ENCODE assay signal across 6 cellular contexts in genomic region chr5:181205402-181205734, GRCh38. TPM values are rescaled to one million over a fixed set of nuclear protein-coding genes. Genes with fewer than 3 reads are reported as not detected.
A peak's percentile ranks its signal among the peaks of the same experiment; 100 is the strongest.
DNase-seq lines count a peak whose midpoint lies in the region; ATAC-seq and TF ChIP-seq lines count a peak whose summit lies in the region.

No MANE protein-coding gene starts in this region.

- DNase-seq in Calu3 (no peak), GM19238 (ENCODE audit: insufficient read length, low spot score) (no peak), NCI-H2227 (lab: John Stamatoyannopoulos, UW; ENCODE audit: unreplicated experiment) (no peak)
- DNase-seq in activated naive CD8-positive, alpha-beta T cell treated with anti-CD3 and anti-CD28 coated beads, Interleukin-2, amount 10 ng/mL, durations not matched to agents 7 days and 5 days = no peak

- BruUV-seq in Calu3 (replicated peaks; lab: Mats Ljungman, UMichigan) = no TSS peak

- no peaks in the 10 kb centered on the region for H3K36me3 ChIP-seq in mucosa of rectum (ENCODE audit: control insufficient read depth in 2 of 2, insufficient read depth in 2 of 2, low read length in 2 of 2)

- H3K4me3 ChIP-seq in mucosa of rectum (ENCODE audit: low read length in 2 of 2) = peak overlapping the region; percentile 58 to 67

- H3K27ac ChIP-seq in mucosa of rectum (ENCODE audit: low read depth in 2 of 2, low read length in 2 of 2) = no peak overlapping the region

- peaks cover 17 to 33% of the 10 kb centered on the region in 2 donors for H3K4me1 ChIP-seq in mucosa of rectum (ENCODE audit: control insufficient read depth in 2 of 2, insufficient read depth in 2 of 2, low read length in 2 of 2)

- no peaks in the 10 kb centered on the region for H3K9me3 Mint-ChIP-seq in Calu3 (ENCODE audit: low read depth, unreplicated experiment)
- no peaks in the 10 kb centered on the region for H3K9me3 Mint-ChIP-seq in activated naive CD8-positive, alpha-beta T cell treated with anti-CD3 and anti-CD28 coated beads, Interleukin-2, amount 10 ng/mL, durations not matched to agents 7 days and 5 days

- H3K36me3 Mint-ChIP-seq in Calu3 (ENCODE audit: insufficient read depth, unreplicated experiment) = peaks cover 52% of the 10 kb centered on the region
- peaks cover 2% of the 10 kb centered on the region for H3K36me3 Mint-ChIP-seq in activated naive CD8-positive, alpha-beta T cell treated with anti-CD3 and anti-CD28 coated beads, Interleukin-2, amount 10 ng/mL, durations not matched to agents 7 days and 5 days

- H3K4me3 Mint-ChIP-seq in Calu3 (ENCODE audit: low read depth, unreplicated experiment) = peak overlapping the region; percentile 75
- H3K4me3 Mint-ChIP-seq in activated naive CD8-positive, alpha-beta T cell treated with anti-CD3 and anti-CD28 coated beads, Interleukin-2, amount 10 ng/mL, durations not matched to agents 7 days and 5 days = peak overlapping the region; percentile 86

- ATAC-seq in activated naive CD8-positive, alpha-beta T cell treated with anti-CD3 and anti-CD28 coated beads, Interleukin-2, amount 10 ng/mL, durations not matched to agents 7 days and 5 days (ENCODE audit: low read depth) = no peak
- ATAC-seq in GM19397 (IDR thresholded peaks at IDR 0.05; ENCODE audit: unreplicated experiment) = no peak

- CTCF ChIA-PET in Calu3 (lab: Charles Lee) = interaction anchor here (2.1 kb wide), 1 partner anchor 13 kb away, joined by 7 read pairs; no protein-coding TSS in a partner anchor

- POLR2A ChIA-PET in activated naive CD8-positive, alpha-beta T cell treated with anti-CD3 and anti-CD28 coated beads, Interleukin-2, amount 10 ng/mL, durations not matched to agents 7 days and 5 days (lab: Charles Lee) = interaction anchor here (0.8 to 6.5 kb wide), 7 partner anchors 11 to 56 kb away, joined by 3 to 131 read pairs (median 4); partner anchors contain the start of genes RACK1, TRIM41 and TRIM52

- H3K27me3 ChIP-seq in mucosa of rectum (ENCODE audit: control insufficient read depth in 2 of 2, insufficient read depth in 2 of 2, low read length in 2 of 2) = peaks cover 0 to 7% of the 10 kb centered on the region in 2 donors

- H3K4me1 Mint-ChIP-seq in Calu3 (ENCODE audit: low read depth, unreplicated experiment) = peaks cover 49% of the 10 kb centered on the region
- peaks cover 27% of the 10 kb centered on the region for H3K4me1 Mint-ChIP-seq in activated naive CD8-positive, alpha-beta T cell treated with anti-CD3 and anti-CD28 coated beads, Interleukin-2, amount 10 ng/mL, durations not matched to agents 7 days and 5 days

- peak overlapping the region; percentile 97 for H3K27ac Mint-ChIP-seq in Calu3 (ENCODE audit: unreplicated experiment)
- peak overlapping the region; percentile 87 for H3K27ac Mint-ChIP-seq in activated naive CD8-positive, alpha-beta T cell treated with anti-CD3 and anti-CD28 coated beads, Interleukin-2, amount 10 ng/mL, durations not matched to agents 7 days and 5 days

- no peak for TF ChIP-seq CTCF in Calu3 (IDR thresholded peaks at IDR 0.05; ENCODE audit: unreplicated experiment)

- no peak overlapping the region for H3K9ac ChIP-seq in mucosa of rectum (ENCODE audit: low read depth in 1 of 2, low read length in 2 of 2)

- peaks cover 50% of the 10 kb centered on the region for H3K27me3 Mint-ChIP-seq in Calu3 (ENCODE audit: unreplicated experiment)
- peaks cover 39% of the 10 kb centered on the region for H3K27me3 Mint-ChIP-seq in activated naive CD8-positive, alpha-beta T cell treated with anti-CD3 and anti-CD28 coated beads, Interleukin-2, amount 10 ng/mL, durations not matched to agents 7 days and 5 days

- no peaks in the 10 kb centered on the region for H3K9me3 ChIP-seq in mucosa of rectum (ENCODE audit: control insufficient read depth in 2 of 2, low read length in 2 of 2)

- intact Hi-C loops in Calu3 (cut with micrococcal nuclease; ENCODE audit: unreplicated experiment) = no loop called here

RNA-seq across cellular contexts. Expression of gene TRIM7, which starts 0.4 kb away (rescaled TPM):
- 1.8 and 2.4 TPM in 2 replicates for total RNA-seq in Calu3 (2022)
- total RNA-seq in activated naive CD8-positive, alpha-beta T cell treated with anti-CD3 and anti-CD28 coated beads, Interleukin-2, amount 10 ng/mL, durations not matched to agents 7 days and 5 days = 1 to 10 TPM; 2.5 to 2.6 TPM

RNA-seq across cellular contexts. Expression of gene TRIM41, which starts 17.7 kb away (rescaled TPM):
- 33.5 and 34.2 TPM in 2 replicates for total RNA-seq in Calu3 (2022)
- 10 to 100 TPM; 44.5 to 49.7 TPM for total RNA-seq in activated naive CD8-positive, alpha-beta T cell treated with anti-CD3 and anti-CD28 coated beads, Interleukin-2, amount 10 ng/mL, durations not matched to agents 7 days and 5 days

RNA-seq across cellular contexts. Expression of gene RACK1, which starts 38.3 kb away (rescaled TPM):
- total RNA-seq in Calu3 (2022) = 1,679 and 1,946 TPM in 2 replicates
- total RNA-seq in activated naive CD8-positive, alpha-beta T cell treated with anti-CD3 and anti-CD28 coated beads, Interleukin-2, amount 10 ng/mL, durations not matched to agents 7 days and 5 days = 1,000 to 10,000 TPM; 1,741 to 1,808 TPM

RNA-seq across cellular contexts. Expression of gene TRIM52, which starts 55.6 kb away (rescaled TPM):
- 14.8 and 14.9 TPM in 2 replicates for total RNA-seq in Calu3 (2022)
- 10 to 100 TPM; 43.0 to 43.5 TPM for total RNA-seq in activated naive CD8-positive, alpha-beta T cell treated with anti-CD3 and anti-CD28 coated beads, Interleukin-2, amount 10 ng/mL, durations not matched to agents 7 days and 5 days

RNA-seq across cellular contexts. Expression of gene OR2V2, which starts 58.0 kb away (rescaled TPM):
- not detected in 2 replicates for total RNA-seq in Calu3 (2022)
- total RNA-seq in activated naive CD8-positive, alpha-beta T cell treated with anti-CD3 and anti-CD28 coated beads, Interleukin-2, amount 10 ng/mL, durations not matched to agents 7 days and 5 days = not detected
